Comparison of ENCODE assay signal across 27 cellular contexts in genomic region chr20:61699184-61700066, GRCh38.
DNase-seq lines count a peak whose midpoint lies in the region; ATAC-seq, FAIRE-seq and TF ChIP-seq lines count a peak whose summit lies in the region.
"Had no signal": no experiment of that assay in that cellular context is flagged by ENCODE, and none has a peak within 500 bp of the region (broad histone marks: within the 10 kb centered on the region; RNA-seq: fewer than 3 reads in every experiment).

No MANE protein-coding gene starts in this region.

- under 1% methylated on average over 29 of the region's 31 CpGs for WGBS in K562 (ENCODE audit: insufficient coverage, low coverage, missing lambda C conversion rate)
- WGBS in transverse colon (ENCODE audit: low coverage in 1 of 2), 2 donors = 43 to 82% methylated on average over 4 to 31 of the region's 31 CpGs

- H2AFZ ChIP-seq in K562 (ENCODE audit: low read depth, low read length) = no peak overlapping the region
- H2AFZ ChIP-seq: PC-9 had no signal

- no peak for TF ChIP-seq RAD21 in K562 (CRISPR knock-in tag; conservative IDR thresholded peaks at IDR 0.05 in 1 of 2, IDR thresholded peaks at IDR 0.05 in 1 of 2)

- CTCF ChIA-PET in K562 (lab: Yijun Ruan, JAX; ENCODE audit: low intra/inter-chr PET ratio) = no interaction called here

- TF ChIP-seq CTCF in right atrium auricular region (IDR thresholded peaks at IDR 0.05) (no peak), K562 (IDR thresholded peaks at IDR 0.05 in 2 of 3, conservative IDR thresholded peaks at IDR 0.05 in 1 of 3; ENCODE audit: insufficient read depth in 2 of 3, low read depth in 1 of 3, low read length in 3 of 3) (no peak), transverse colon (IDR thresholded peaks at IDR 0.05) (no peak)

- TF ChIP-seq EP300 in K562 (IDR thresholded peaks at IDR 0.05; ENCODE audit: low read length) = no peak
- no peak for TF ChIP-seq EP300 in transverse colon (IDR thresholded peaks at IDR 0.05; ENCODE audit: low read depth)

- POLR2A ChIA-PET in K562 (lab: Yijun Ruan, JAX) = interaction anchor here (0.6 kb wide), 1 partner anchor 1822 kb away, joined by 4 read pairs; no protein-coding TSS in a partner anchor

- H3K9me3 ChIP-seq in right atrium auricular region (no peaks in the 10 kb centered on the region), K562 (replicated peaks; ENCODE audit: control insufficient read depth, insufficient read depth, low read depth, low read length) (no peaks in the 10 kb centered on the region), transverse colon (no peaks in the 10 kb centered on the region)
- H3K9me3 ChIP-seq: ascending aorta, uterus had no signal

- in situ Hi-C loops in K562 (cut with MboI) = no loop called here
- in situ Hi-C loops in transverse colon (cut with MboI; ENCODE audit: low pct_ligation_motif_present in 1 of 4, low pct_unique_long_range_greater_than_20kb in 1 of 4, low sequenced_read_pairs in 3 of 4) = no loop called here

- H3K27me3 ChIP-seq in right atrium auricular region = no peaks in the 10 kb centered on the region
- H3K27me3 ChIP-seq in K562 (ENCODE audit: control insufficient read depth in 2 of 2, insufficient read depth in 2 of 2, low read length in 2 of 2) = peaks cover 48 to 98% of the 10 kb centered on the region in 2 experiments
- H3K27me3 ChIP-seq in transverse colon = no peaks in the 10 kb centered on the region
- H3K27me3 ChIP-seq: ascending aorta, uterus had no signal

- H3K36me3 ChIP-seq in right atrium auricular region = no peaks in the 10 kb centered on the region
- no peaks in the 10 kb centered on the region for H3K36me3 ChIP-seq in K562 (ENCODE audit: control insufficient read depth, insufficient read depth, low read length)
- H3K36me3 ChIP-seq in transverse colon = no peaks in the 10 kb centered on the region
- H3K36me3 ChIP-seq: ascending aorta, uterus had no signal

- H3K27ac ChIP-seq in right atrium auricular region = no peak overlapping the region
- H3K27ac ChIP-seq in K562 (ENCODE audit: extremely low read depth, low read depth, low read length) = no peak overlapping the region
- no peak overlapping the region for H3K27ac ChIP-seq in transverse colon
- H3K27ac ChIP-seq: ascending aorta, foreskin keratinocyte, PC-9, uterus had no signal

- H3K9me1 ChIP-seq in K562 (ENCODE audit: control insufficient read depth, insufficient read depth, low read length) = no peaks in the 10 kb centered on the region

- intact Hi-C loops in Right ventricle myocardium superior (cut with DNase I) (no loop called here), K562 (cut with micrococcal nuclease) (no loop called here), transverse colon (cut with DNase I; ENCODE audit: low total_unique reads) (no loop called here)

- TF ChIP-seq POLR2A in K562 (conservative IDR thresholded peaks at IDR 0.05) = no peak
- TF ChIP-seq POLR2A in transverse colon (IDR thresholded peaks at IDR 0.05) = no peak

- no peak overlapping the region for H3K4me2 ChIP-seq in K562 (ENCODE audit: insufficient read depth, low read length)
- H3K4me2 ChIP-seq: PC-9 had no signal

- peaks cover 0 to 7% of the 10 kb centered on the region in 2 donors for H3K4me1 ChIP-seq in right atrium auricular region
- no peaks in the 10 kb centered on the region for H3K4me1 ChIP-seq in K562 (replicated peaks in 1 of 2; ENCODE audit: control insufficient read depth in 2 of 2, insufficient read depth in 2 of 2, low read length in 2 of 2)
- H3K4me1 ChIP-seq in transverse colon = no peaks in the 10 kb centered on the region
- H3K4me1 ChIP-seq: ascending aorta, foreskin keratinocyte, uterus had no signal

- no peak overlapping the region for H3K9ac ChIP-seq in K562 (ENCODE audit: insufficient read depth in 1 of 2, low read depth in 2 of 2, low read length in 2 of 2)

- FAIRE-seq in K562 (lab: Jason Lieb, UNC) = no peak
- FAIRE-seq: A204.1, H54, islet of Langerhans had no signal

- no TSS peak for BruUV-seq in K562 (replicated peaks; lab: Mats Ljungman, UMichigan)

- H4K20me1 ChIP-seq in K562 (replicated peaks; ENCODE audit: control insufficient read depth, insufficient read depth, low read length) = peaks cover 26% of the 10 kb centered on the region

- DNase-seq in Right ventricle myocardium superior (no peak), right atrium auricular region (ENCODE audit: low spot score) (no peak), K562 (ENCODE audit: extremely low read depth in 1 of 4, low spot score in 3 of 4) (no peak), islet precursor cell (peak; percentile 88), retina (peak; percentile 66), transverse colon (no peak), GDM1 (lab: John Stamatoyannopoulos, UW) (no peak)
- DNase-seq: activated CD4-positive, alpha-beta T cell treated with anti-CD3 and anti-CD28 coated beads for 1 hour; activated CD8-positive, alpha-beta T cell treated with anti-CD3 and anti-CD28 coated beads for 36 hours; activated effector memory CD4-positive, alpha-beta T cell treated with Interleukin-2 at 50 U/mL for 16 hours; activated naive CD8-positive, alpha-beta T cell treated with anti-CD3 and anti-CD28 coated beads for 36 hours; DND-41; effector CD4-positive, alpha-beta T cell; foreskin keratinocyte; NCI-H1092 treated with DMSO at 0.1 percent for 48 hours; NCI-H2029; occipital lobe; PC-9; stimulated activated CD4-positive, alpha-beta T cell treated with anti-CD3 and anti-CD28 coated beads, Interleukin-4, amount 100 ng/mL, for 24 hours; stimulated activated naive B cell treated with anti-CD40 and anti-IgM and Interleukin-4, amounts not matched to agents 10 μg/mL and 1 μg/mL and 100 μg/mL, for 72 hours; uterus had no signal

- ATAC-seq in Right ventricle myocardium superior (ENCODE audit: poor library complexity) (peak; percentile 88), K562 (no peak), GM21423 (IDR thresholded peaks at IDR 0.05; ENCODE audit: unreplicated experiment) (no peak)
- ATAC-seq: activated CD8-positive, alpha-beta T cell treated with anti-CD3 and anti-CD28 coated beads for 36 hours; foreskin keratinocyte had no signal

- H3K4me3 ChIP-seq in right atrium auricular region (no peak overlapping the region), K562 (no peak overlapping the region), transverse colon (no peak overlapping the region)
- H3K4me3 ChIP-seq: ascending aorta, lung, PC-9, uterus had no signal

- H3K79me2 ChIP-seq in K562 (ENCODE audit: control insufficient read depth, insufficient read depth, low read length) = no peaks in the 10 kb centered on the region

TF ChIP-seq in K562, 482 proteins besides CTCF, POLR2A, EP300 and RAD21:
- TF ChIP-seq ATF3 (IDR thresholded peaks at IDR 0.05) = peak; percentile 23; the same call in 1 of the 2 replicates
- TF ChIP-seq ATF3 (CRISPR knock-in tag; conservative IDR thresholded peaks at IDR 0.05) = no peak
- TF ChIP-seq U2AF2 (optimal IDR thresholded peaks at IDR 0.05; ENCODE audit: low read depth, low read length) = no peak

Comparison
In these comparisons a context has a peak if more than half of its experiments do, and no peak if none do; other contexts are left out.
1. DNase-seq: peak in islet precursor cell (single experiment) and retina (single experiment); none in Right ventricle myocardium superior (single experiment), right atrium auricular region (single experiment), K562 (0 of 4), transverse colon (single experiment) and GDM1 (single experiment).